15 cellular contexts compared by ENCODE assay signal in genomic region chrX:49344496-49345175, GRCh38. TPM values are rescaled to one million over a fixed set of nuclear protein-coding genes. Genes with fewer than 3 reads are reported as not detected.
"Had no signal": no experiment of that assay in that cellular context is flagged by ENCODE, and none has a peak within 500 bp of the region (broad histone marks: within the 10 kb centered on the region; RNA-seq: fewer than 3 reads in every experiment).

No MANE protein-coding gene starts in this region.

RNA-seq across cellular contexts. Expression of gene GAGE13, which starts 13.3 kb away (rescaled TPM):
- total RNA-seq: stomach, subcutaneous adipose tissue, suprapubic skin, temporal lobe, thoracic aorta, thyroid gland, tibial nerve, transverse colon, upper lobe of left lung, upper lobe of right lung, ureter, urinary bladder, uterus, vagina had no signal

RNA-seq across cellular contexts. Expression of gene GAGE12J, which starts 22.8 kb away (rescaled TPM):
- total RNA-seq: stomach, subcutaneous adipose tissue, suprapubic skin, temporal lobe, thoracic aorta, thyroid gland, tibial nerve, transverse colon, upper lobe of right lung, ureter, urinary bladder, uterus, vagina had no signal

RNA-seq across cellular contexts. Expression of gene GAGE10, which starts 41.2 kb away (rescaled TPM):
- total RNA-seq: stomach, subcutaneous adipose tissue, suprapubic skin, temporal lobe, testis, thoracic aorta, thyroid gland, tibial nerve, transverse colon, upper lobe of left lung, upper lobe of right lung, ureter, urinary bladder, uterus, vagina had no signal
